Comparison of ENCODE assay signal across 23 cellular contexts in genomic region chr14:79516009-79516408, GRCh38.
DNase-seq lines count a peak whose midpoint lies in the region; ATAC-seq lines count a peak whose summit lies in the region.
"Had no signal": no experiment of that assay in that cellular context is flagged by ENCODE, and none has a peak within 500 bp of the region (broad histone marks: within the 10 kb centered on the region; RNA-seq: fewer than 3 reads in every experiment).

No MANE protein-coding gene starts in this region.

- DNase-seq in DMS 273 (lab: John Stamatoyannopoulos, UW; ENCODE audit: unreplicated experiment) (peak; percentile 36), NCI-H1417 treated with DMSO at 0.1 percent for 48 hours (lab: John Stamatoyannopoulos, UW) (peak; percentile 38), SJSA1 (ENCODE audit: low read depth in 1 of 2, low spot score in 2 of 2) (no peak), left kidney (ENCODE audit: low read depth, low spot score) (peak; percentile 7), DMS114 treated with DMSO at 0.1 percent for 48 hours (lab: John Stamatoyannopoulos, UW; ENCODE audit: unreplicated experiment) (no peak), Right ventricle myocardium inferior (ENCODE audit: missing footprints) (no peak), HK-2 (ENCODE audit: unreplicated experiment) (no peak)
- DNase-seq: activated CD4-positive, alpha-beta T cell treated with anti-CD3 and anti-CD28 coated beads for 48 hours; activated CD8-positive, alpha-beta memory T cell treated with anti-CD3 and anti-CD28 coated beads, Interleukin-2, amount 10 ng/mL, durations not matched to agents 7 days and 5 days; CD4-positive, alpha-beta T cell; effector memory CD4-positive, alpha-beta T cell; left lung; NCI-H1048; NCI-H226; small intestine; stimulated activated naive CD4-positive, alpha-beta T cell treated with Interleukin-2 at 50 U/mL for 16 hours; T-cell; thyroid gland had no signal

- no peaks in the 10 kb centered on the region for H3K9me3 ChIP-seq in SJSA1 (replicated peaks)
- H3K9me3 ChIP-seq: neutrophil, thyroid gland had no signal

- H3K27ac ChIP-seq in SJSA1 = peak overlapping the region; percentile 66
- H3K27ac ChIP-seq: left lung, neutrophil, RWPE1, thyroid gland had no signal

- no peak for ATAC-seq in GM21515 (IDR thresholded peaks at IDR 0.05; ENCODE audit: unreplicated experiment)
- ATAC-seq in Right ventricle myocardium inferior = no peak
- ATAC-seq: activated CD8-positive, alpha-beta memory T cell treated with anti-CD3 and anti-CD28 coated beads, Interleukin-2, amount 10 ng/mL, durations not matched to agents 7 days and 5 days; activated naive CD4-positive, alpha-beta T cell treated with anti-CD3 and anti-CD28 coated beads, Interleukin-2, amount 50 U/mL, for 72 hours; HCT116; left lung; T-cell had no signal

- H3K4me1 ChIP-seq in SJSA1 (replicated peaks) = peaks cover 16% of the 10 kb centered on the region
- H3K4me1 ChIP-seq: left lung, thyroid gland had no signal

- no peaks in the 10 kb centered on the region for H3K36me3 ChIP-seq in SJSA1
- H3K36me3 ChIP-seq: left lung, neutrophil, thyroid gland had no signal

- no peak overlapping the region for H3K4me3 ChIP-seq in SJSA1
- H3K4me3 ChIP-seq: left lung, thyroid gland had no signal

- no peaks in the 10 kb centered on the region for H3K27me3 ChIP-seq in SJSA1 (replicated peaks)
- H3K27me3 ChIP-seq: left lung, neutrophil, thyroid gland had no signal

- intact Hi-C loops in Right ventricle myocardium inferior (cut with DNase I) = no loop called here

Comparison
In these comparisons a context has a peak if more than half of its experiments do, and no peak if none do; other contexts are left out.
1. DNase-seq: peak in DMS 273 (single experiment), NCI-H1417 treated with DMSO at 0.1 percent for 48 hours (single experiment) and left kidney (single experiment); none in SJSA1 (0 of 2), DMS114 treated with DMSO at 0.1 percent for 48 hours (single experiment), Right ventricle myocardium inferior (single experiment) and HK-2 (single experiment).